28 cellular contexts compared by ENCODE assay signal in the genomic region with DNA sequence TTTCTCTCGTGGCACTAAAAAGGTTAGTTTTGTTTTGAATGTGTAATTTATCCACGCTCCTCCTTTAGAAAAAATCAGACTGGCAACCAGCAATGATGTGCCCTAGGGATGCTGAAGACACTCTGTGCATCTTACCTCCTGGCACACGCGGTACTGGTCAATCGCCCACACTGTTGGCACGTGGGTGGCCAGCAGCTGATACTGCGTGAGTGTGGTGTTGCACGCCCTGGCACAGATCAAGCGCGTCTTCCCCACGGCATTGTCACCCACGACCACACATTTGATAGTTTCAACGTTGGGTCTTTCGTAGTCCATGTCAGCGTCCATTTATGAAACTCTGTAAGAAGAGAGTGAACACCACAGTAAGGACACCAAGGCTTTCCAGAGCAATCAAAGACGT. TPM values are rescaled to one million over a fixed set of nuclear protein-coding genes. Genes with fewer than 3 reads are reported as not detected.
DNase-seq lines count a peak whose midpoint lies in the region; ATAC-seq and TF ChIP-seq lines count a peak whose summit lies in the region.
"Had no signal": no experiment of that assay in that cellular context is flagged by ENCODE, and none has a peak within 500 bp of the region (broad histone marks: within the 10 kb centered on the region; RNA-seq: fewer than 3 reads in every experiment).

No MANE protein-coding gene starts in this region.

- DNase-seq in activated T-cell treated with anti-CD3 and anti-CD28 coated beads, Interleukin-2, amount 50 U/mL, for 4 hours, result no peak
- DNase-seq in activated T-cell treated with anti-CD3 and anti-CD28 coated beads, Interleukin-2, amount 50 U/mL, for 24 hours, result no peak
- DNase-seq in occipital lobe (lab: John Stamatoyannopoulos, UW), result peak; percentile 42
- DNase-seq in thoracic aorta (ENCODE audit: low spot score), result no peak
- DNase-seq in SKM-1 treated with dmso at 0.1 percent for 144 hours (lab: John Stamatoyannopoulos, UW; ENCODE audit: unreplicated experiment), result no peak
- DNase-seq in T-helper 1 cell, result no peak
- DNase-seq: activated CD4-positive, alpha-beta T cell treated with anti-CD3 and anti-CD28 coated beads for 36 hours; activated naive CD4-positive, alpha-beta T cell treated with anti-CD3 and anti-CD28 coated beads, Interleukin-2, amount 10 ng/mL, durations not matched to agents 7 days and 5 days; activated T-cell treated with anti-CD3 and anti-CD28 coated beads, Interleukin-2, amount 50 U/mL, for 48 hours; amniotic stem cell; caudate nucleus; GF-D8; head of caudate nucleus; HFFc6; mesendoderm; NCI-H1417; NCI-H2081 treated with DMSO at 0.1 percent for 48 hours; NCI-H446; SHP77; stimulated activated CD4-positive, alpha-beta T cell treated with anti-CD3 and anti-CD28 coated beads, Interleukin-15, amount 100 ng/mL, for 24 hours; SW 1271; upper lobe of right lung had no signal

- no peak overlapping the region for H3K27ac Mint-ChIP-seq in activated T-cell treated with anti-CD3 and anti-CD28 coated beads, Interleukin-2, amount 50 U/mL, for 24 hours
- H3K27ac Mint-ChIP-seq in brain, result peak overlapping the region in 3 of 5 experiments; percentile 2 to 32 (median 6)
- H3K27ac Mint-ChIP-seq: activated CD4-positive, alpha-beta T cell treated with anti-CD3 and anti-CD28 coated beads for 36 hours; activated naive CD4-positive, alpha-beta T cell treated with anti-CD3 and anti-CD28 coated beads, Interleukin-2, amount 10 ng/mL, durations not matched to agents 7 days and 5 days; HFFc6; IgD-negative memory B cell; naive thymus-derived CD4-positive, alpha-beta T cell had no signal

- H3K9me3 Mint-ChIP-seq in activated T-cell treated with anti-CD3 and anti-CD28 coated beads, Interleukin-2, amount 50 U/mL, for 4 hours, result no peaks in the 10 kb centered on the region
- H3K9me3 Mint-ChIP-seq in activated T-cell treated with anti-CD3 and anti-CD28 coated beads, Interleukin-2, amount 50 U/mL, for 24 hours, result peaks cover 3% of the 10 kb centered on the region
- peaks cover 4 to 14% (median 8%) of the 10 kb centered on the region in 5 experiments for H3K9me3 Mint-ChIP-seq in brain
- H3K9me3 Mint-ChIP-seq: activated naive CD4-positive, alpha-beta T cell treated with anti-CD3 and anti-CD28 coated beads, Interleukin-2, amount 10 ng/mL, durations not matched to agents 7 days and 5 days had no signal

- H3K4me3 ChIP-seq in thoracic aorta, result peak overlapping the region; percentile 44
- H3K4me3 ChIP-seq: ovary, upper lobe of right lung had no signal

- TF ChIP-seq CTCF in brain (conservative IDR thresholded peaks at IDR 0.05) (no peak), thoracic aorta (IDR thresholded peaks at IDR 0.05) (no peak)

- H3K27me3 ChIP-seq in thoracic aorta (replicated peaks; ENCODE audit: insufficient read depth), result no peaks in the 10 kb centered on the region
- H3K27me3 ChIP-seq: ovary, upper lobe of right lung had no signal

- H3K4me1 Mint-ChIP-seq in activated T-cell treated with anti-CD3 and anti-CD28 coated beads, Interleukin-2, amount 50 U/mL, for 4 hours (ENCODE audit: low read depth), result peaks cover 8% of the 10 kb centered on the region
- peaks cover 10% of the 10 kb centered on the region for H3K4me1 Mint-ChIP-seq in activated T-cell treated with anti-CD3 and anti-CD28 coated beads, Interleukin-2, amount 50 U/mL, for 24 hours (ENCODE audit: low read depth)
- peaks cover 18% of the 10 kb centered on the region for H3K4me1 Mint-ChIP-seq in brain

- H3K36me3 ChIP-seq in thoracic aorta, result no peaks in the 10 kb centered on the region
- H3K36me3 ChIP-seq: ovary, upper lobe of right lung had no signal

- H3K36me3 Mint-ChIP-seq in activated T-cell treated with anti-CD3 and anti-CD28 coated beads, Interleukin-2, amount 50 U/mL, for 4 hours (ENCODE audit: insufficient read depth), result no peaks in the 10 kb centered on the region
- H3K36me3 Mint-ChIP-seq in activated T-cell treated with anti-CD3 and anti-CD28 coated beads, Interleukin-2, amount 50 U/mL, for 24 hours (ENCODE audit: low read depth), result no peaks in the 10 kb centered on the region
- H3K36me3 Mint-ChIP-seq in brain, result peaks cover 54% of the 10 kb centered on the region
- H3K36me3 Mint-ChIP-seq: activated naive CD4-positive, alpha-beta T cell treated with anti-CD3 and anti-CD28 coated beads, Interleukin-2, amount 10 ng/mL, durations not matched to agents 7 days and 5 days had no signal

- no peak for ATAC-seq in activated T-cell treated with anti-CD3 and anti-CD28 coated beads, Interleukin-2, amount 50 U/mL, for 4 hours
- ATAC-seq in thoracic aorta (ENCODE audit: insufficient number of reproducible peaks, low FRiP score, low read depth), result no peak
- ATAC-seq in HG03135 (IDR thresholded peaks at IDR 0.05; ENCODE audit: unreplicated experiment), result no peak
- ATAC-seq: activated CD4-positive, alpha-beta T cell treated with anti-CD3 and anti-CD28 coated beads for 36 hours had no signal

- peak overlapping the region; percentile 52 to 57 for H3K27ac ChIP-seq in thoracic aorta

- H3K27me3 Mint-ChIP-seq in activated T-cell treated with anti-CD3 and anti-CD28 coated beads, Interleukin-2, amount 50 U/mL, for 4 hours (ENCODE audit: low read depth), result no peaks in the 10 kb centered on the region
- peaks cover 11% of the 10 kb centered on the region for H3K27me3 Mint-ChIP-seq in activated T-cell treated with anti-CD3 and anti-CD28 coated beads, Interleukin-2, amount 50 U/mL, for 24 hours
- H3K27me3 Mint-ChIP-seq in brain, result peaks cover 6% of the 10 kb centered on the region

- peak overlapping the region; percentile 17 for H3K4me3 Mint-ChIP-seq in activated T-cell treated with anti-CD3 and anti-CD28 coated beads, Interleukin-2, amount 50 U/mL, for 4 hours
- no peak overlapping the region for H3K4me3 Mint-ChIP-seq in activated T-cell treated with anti-CD3 and anti-CD28 coated beads, Interleukin-2, amount 50 U/mL, for 24 hours
- H3K4me3 Mint-ChIP-seq in brain, result no peak overlapping the region
- H3K4me3 Mint-ChIP-seq: activated CD4-positive, alpha-beta T cell treated with anti-CD3 and anti-CD28 coated beads for 36 hours; activated naive CD4-positive, alpha-beta T cell treated with anti-CD3 and anti-CD28 coated beads, Interleukin-2, amount 10 ng/mL, durations not matched to agents 7 days and 5 days; HFFc6 had no signal

- H3K4me1 ChIP-seq in thoracic aorta (ENCODE audit: control insufficient read depth in 1 of 2, low read depth in 2 of 2), result peaks cover 16 to 56% of the 10 kb centered on the region in 2 donors

- H3K9me3 ChIP-seq in thoracic aorta, result no peaks in the 10 kb centered on the region
- H3K9me3 ChIP-seq: ovary, upper lobe of right lung had no signal

RNA-seq across cellular contexts. Expression of gene RHOBTB1, which starts 32.8 kb away (rescaled TPM):
- under 1 TPM in 1 of 3 donors, not detected in 2; 0.28 TPM for total RNA-seq in activated T-cell treated with anti-CD3 and anti-CD28 coated beads, Interleukin-2, amount 50 U/mL, for 4 hours
- 3.4 TPM for polyA plus RNA-seq in brain (ENCODE audit: insufficient read depth, low read depth, low replicate concordance)
- total RNA-seq in occipital lobe (40.6 TPM), thoracic aorta (10 to 100 TPM; 16.7 to 19.6 TPM)
- total RNA-seq: activated CD8-positive, alpha-beta memory T cell treated with anti-CD3 and anti-CD28 coated beads for 36 hours had no signal
- polyA plus RNA-seq: naive thymus-derived CD4-positive, alpha-beta T cell had no signal

Comparison
In these comparisons a context has a peak if more than half of its experiments do, and no peak if none do; other contexts are left out.
1. RNA of gene RHOBTB1, which starts 32.8 kb away (total RNA-seq): 40.6 TPM in occipital lobe (single experiment) and 16.7 to 19.6 TPM in thoracic aorta; 0.28 TPM in activated T-cell treated with anti-CD3 and anti-CD28 coated beads, Interleukin-2, amount 50 U/mL, for 4 hours; every median in the first group is over 10 times any median in the second.